13 cellular contexts compared by ENCODE assay signal in the genomic region with DNA sequence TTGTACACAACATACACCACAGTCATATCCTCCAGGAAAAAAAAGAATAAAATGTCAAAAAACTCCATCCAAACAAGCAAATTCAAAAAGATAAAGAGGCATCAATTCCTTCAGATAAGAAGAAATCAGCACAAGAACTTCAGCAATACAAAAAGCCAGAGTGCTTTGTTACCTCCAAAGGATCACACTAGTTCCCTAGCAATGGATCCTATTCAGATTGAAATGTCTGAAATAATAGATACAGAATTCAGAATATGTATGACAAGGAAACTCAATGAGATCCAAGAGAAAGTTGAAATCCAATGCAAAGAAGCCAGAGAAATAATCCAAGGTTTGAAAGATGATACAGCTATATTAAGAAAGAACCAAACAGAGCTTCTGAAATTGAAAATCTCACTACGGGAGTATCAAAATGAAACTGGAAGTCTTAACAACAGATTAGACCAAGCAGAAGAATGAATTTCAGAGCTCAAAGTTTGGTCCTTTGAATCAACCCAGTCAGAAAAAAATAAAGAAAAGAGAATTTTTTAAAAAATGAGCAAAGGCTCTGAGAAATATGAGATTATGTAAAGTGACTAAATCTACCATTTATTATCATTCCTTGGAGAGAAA.
DNase-seq lines count a peak whose midpoint lies in the region; ATAC-seq and TF ChIP-seq lines count a peak whose summit lies in the region.
"Had no signal": no experiment of that assay in that cellular context is flagged by ENCODE, and none has a peak within 500 bp of the region (broad histone marks: within the 10 kb centered on the region; RNA-seq: fewer than 3 reads in every experiment).

No MANE protein-coding gene starts in this region.

- DNase-seq in GM13976 (ENCODE audit: low spot score): peak; percentile 46
- no peak for DNase-seq in stimulated activated CD4-positive, alpha-beta T cell treated with anti-CD3 and anti-CD28 coated beads, Interleukin-15, amount 100 ng/mL, for 24 hours
- no peak for DNase-seq in NCI-H2171 treated with DMSO at 0.1 percent for 48 hours (lab: John Stamatoyannopoulos, UW)
- DNase-seq in GM03348 (ENCODE audit: low spot score): no peak
- no peak for DNase-seq in stimulated activated naive CD4-positive, alpha-beta T cell treated with Interleukin-2 at 50 U/mL for 16 hours (lab: John Stamatoyannopoulos, UW)
- DNase-seq: NCI-H2107; stimulated activated CD4-positive, alpha-beta T cell treated with anti-CD3 and anti-CD28 coated beads, Interleukin-4, amount 100 ng/mL, for 4 hours; upper lobe of right lung had no signal

- H4K20me1 ChIP-seq in OCI-LY3 (ENCODE audit: insufficient read depth, low read length): no peaks in the 10 kb centered on the region

- H3K79me2 ChIP-seq in OCI-LY3 (ENCODE audit: low read length): no peaks in the 10 kb centered on the region

- no peak overlapping the region for H2AFZ ChIP-seq in OCI-LY3 (ENCODE audit: low read depth, low read length)

- no peak for TF ChIP-seq CTCF in GM13976 (IDR thresholded peaks at IDR 0.05; ENCODE audit: borderline replicate concordance, control extremely low read depth, extremely low read depth, insufficient read depth, missing control alignments)
- no peak for TF ChIP-seq CTCF in OCI-LY3 (IDR thresholded peaks at IDR 0.05; ENCODE audit: low read depth, low read length)

- peak; percentile 77 for ATAC-seq in GM19328 (IDR thresholded peaks at IDR 0.05; ENCODE audit: unreplicated experiment)
- ATAC-seq in HG02885 (IDR thresholded peaks at IDR 0.05; ENCODE audit: poor library complexity, unreplicated experiment): peak; percentile 92
- ATAC-seq: upper lobe of right lung had no signal

- H3K27ac ChIP-seq in OCI-LY3 (ENCODE audit: low read length): no peak overlapping the region
- H3K27ac ChIP-seq: esophagus muscularis mucosa, neutrophil, upper lobe of right lung had no signal

- H3K4me2 ChIP-seq in OCI-LY3 (ENCODE audit: low read length): peak overlapping the region; percentile 72

- H3K4me3 ChIP-seq in OCI-LY3 (ENCODE audit: low read length): 0 out of 2 replicates have a peak overlapping the region, but pooled peaks have one; percentile 10
- H3K4me3 ChIP-seq: esophagus muscularis mucosa, upper lobe of right lung had no signal

- H3K9me3 ChIP-seq in OCI-LY3 (ENCODE audit: insufficient read depth, low read length): no peaks in the 10 kb centered on the region
- H3K9me3 ChIP-seq: esophagus muscularis mucosa, neutrophil, upper lobe of right lung had no signal

- peaks cover 11% of the 10 kb centered on the region for H3K4me1 ChIP-seq in OCI-LY3 (ENCODE audit: low read length)
- H3K4me1 ChIP-seq: esophagus muscularis mucosa, upper lobe of right lung had no signal

- no peak overlapping the region for H3K9ac ChIP-seq in OCI-LY3 (ENCODE audit: low read length)

- in situ Hi-C loops in GM13976 (cut with MboI; ENCODE audit: low sequenced_read_pairs, unreplicated experiment): no loop called here

- H3K27me3 ChIP-seq in OCI-LY3 (ENCODE audit: low read depth, low read length): no peaks in the 10 kb centered on the region
- H3K27me3 ChIP-seq: esophagus muscularis mucosa, neutrophil, upper lobe of right lung had no signal

- H3K36me3 ChIP-seq in OCI-LY3 (replicated peaks; ENCODE audit: low read depth, low read length): no peaks in the 10 kb centered on the region
- H3K36me3 ChIP-seq: esophagus muscularis mucosa, neutrophil, upper lobe of right lung had no signal
